In the genomic region with DNA sequence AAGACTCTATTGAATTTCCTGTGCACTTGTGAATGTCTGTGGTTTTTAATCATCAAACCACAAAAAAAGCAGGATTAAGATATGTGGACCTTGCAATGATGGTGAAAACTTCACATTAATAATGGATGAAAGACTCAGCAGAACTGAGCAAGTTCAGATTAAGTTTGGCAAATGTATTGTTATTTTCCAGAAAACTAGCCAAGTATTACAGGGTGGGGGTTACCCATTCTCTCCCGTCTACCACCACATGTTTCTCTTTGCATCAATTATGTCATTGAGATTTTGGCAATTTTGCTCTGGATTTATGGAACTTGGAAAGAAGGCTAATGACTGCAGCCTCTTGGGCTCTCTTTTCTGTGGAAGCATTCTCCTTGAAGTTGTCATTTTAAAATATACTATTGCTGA, we compare ENCODE assay signal across 1 cellular context.
TF ChIP-seq lines count a peak whose summit lies in the region.

No MANE protein-coding gene starts in this region.

TF ChIP-seq in WTC11, 78 proteins besides CTCF, POLR2A, EP300 and RAD21 (continued from another document):
- TF ChIP-seq, protein P1, sequence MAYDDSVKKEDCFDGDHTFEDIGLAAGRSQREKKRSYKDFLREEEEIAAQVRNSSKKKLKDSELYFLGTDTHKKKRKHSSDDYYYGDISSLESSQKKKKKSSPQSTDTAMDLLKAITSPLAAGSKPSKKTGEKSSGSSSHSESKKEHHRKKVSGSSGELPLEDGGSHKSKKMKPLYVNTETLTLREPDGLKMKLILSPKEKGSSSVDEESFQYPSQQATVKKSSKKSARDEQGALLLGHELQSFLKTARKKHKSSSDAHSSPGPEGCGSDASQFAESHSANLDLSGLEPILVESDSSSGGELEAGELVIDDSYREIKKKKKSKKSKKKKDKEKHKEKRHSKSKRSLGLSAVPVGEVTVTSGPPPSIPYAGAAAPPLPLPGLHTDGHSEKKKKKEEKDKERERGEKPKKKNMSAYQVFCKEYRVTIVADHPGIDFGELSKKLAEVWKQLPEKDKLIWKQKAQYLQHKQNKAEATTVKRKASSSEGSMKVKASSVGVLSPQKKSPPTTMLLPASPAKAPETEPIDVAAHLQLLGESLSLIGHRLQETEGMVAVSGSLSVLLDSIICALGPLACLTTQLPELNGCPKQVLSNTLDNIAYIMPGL (CRISPR knock-in tag; IDR thresholded peaks at IDR 0.05): no peak
- TF ChIP-seq, protein P2, sequence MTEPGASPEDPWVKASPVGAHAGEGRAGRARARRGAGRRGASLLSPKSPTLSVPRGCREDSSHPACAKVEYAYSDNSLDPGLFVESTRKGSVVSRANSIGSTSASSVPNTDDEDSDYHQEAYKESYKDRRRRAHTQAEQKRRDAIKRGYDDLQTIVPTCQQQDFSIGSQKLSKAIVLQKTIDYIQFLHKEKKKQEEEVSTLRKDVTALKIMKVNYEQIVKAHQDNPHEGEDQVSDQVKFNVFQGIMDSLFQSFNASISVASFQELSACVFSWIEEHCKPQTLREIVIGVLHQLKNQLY (CRISPR knock-in tag; IDR thresholded peaks at IDR 0.05): no peak
- no peak for TF ChIP-seq TEAD1 (CRISPR knock-in tag; IDR thresholded peaks at IDR 0.05)
- no peak for TF ChIP-seq CBFB (CRISPR knock-in tag; IDR thresholded peaks at IDR 0.05; ENCODE audit: low read depth)
- no peak for TF ChIP-seq FOXJ3 (CRISPR knock-in tag; IDR thresholded peaks at IDR 0.05; ENCODE audit: borderline replicate concordance)
- TF ChIP-seq ETV6 (CRISPR knock-in tag; IDR thresholded peaks at IDR 0.05): no peak
- TF ChIP-seq, protein P3, sequence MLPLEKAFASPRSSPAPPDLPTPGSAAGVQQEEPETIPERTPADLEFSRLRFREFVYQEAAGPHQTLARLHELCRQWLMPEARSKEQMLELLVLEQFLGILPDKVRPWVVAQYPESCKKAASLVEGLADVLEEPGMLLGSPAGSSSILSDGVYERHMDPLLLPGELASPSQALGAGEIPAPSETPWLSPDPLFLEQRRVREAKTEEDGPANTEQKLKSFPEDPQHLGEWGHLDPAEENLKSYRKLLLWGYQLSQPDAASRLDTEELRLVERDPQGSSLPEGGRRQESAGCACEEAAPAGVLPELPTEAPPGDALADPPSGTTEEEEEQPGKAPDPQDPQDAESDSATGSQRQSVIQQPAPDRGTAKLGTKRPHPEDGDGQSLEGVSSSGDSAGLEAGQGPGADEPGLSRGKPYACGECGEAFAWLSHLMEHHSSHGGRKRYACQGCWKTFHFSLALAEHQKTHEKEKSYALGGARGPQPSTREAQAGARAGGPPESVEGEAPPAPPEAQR (CRISPR knock-in tag; IDR thresholded peaks at IDR 0.05): no peak
- no peak for TF ChIP-seq SMAD4 (CRISPR knock-in tag; IDR thresholded peaks at IDR 0.05)
- TF ChIP-seq, protein P4, sequence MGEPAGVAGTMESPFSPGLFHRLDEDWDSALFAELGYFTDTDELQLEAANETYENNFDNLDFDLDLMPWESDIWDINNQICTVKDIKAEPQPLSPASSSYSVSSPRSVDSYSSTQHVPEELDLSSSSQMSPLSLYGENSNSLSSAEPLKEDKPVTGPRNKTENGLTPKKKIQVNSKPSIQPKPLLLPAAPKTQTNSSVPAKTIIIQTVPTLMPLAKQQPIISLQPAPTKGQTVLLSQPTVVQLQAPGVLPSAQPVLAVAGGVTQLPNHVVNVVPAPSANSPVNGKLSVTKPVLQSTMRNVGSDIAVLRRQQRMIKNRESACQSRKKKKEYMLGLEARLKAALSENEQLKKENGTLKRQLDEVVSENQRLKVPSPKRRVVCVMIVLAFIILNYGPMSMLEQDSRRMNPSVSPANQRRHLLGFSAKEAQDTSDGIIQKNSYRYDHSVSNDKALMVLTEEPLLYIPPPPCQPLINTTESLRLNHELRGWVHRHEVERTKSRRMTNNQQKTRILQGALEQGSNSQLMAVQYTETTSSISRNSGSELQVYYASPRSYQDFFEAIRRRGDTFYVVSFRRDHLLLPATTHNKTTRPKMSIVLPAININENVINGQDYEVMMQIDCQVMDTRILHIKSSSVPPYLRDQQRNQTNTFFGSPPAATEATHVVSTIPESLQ (CRISPR knock-in tag; IDR thresholded peaks at IDR 0.05): no peak
- TF ChIP-seq, protein P5, sequence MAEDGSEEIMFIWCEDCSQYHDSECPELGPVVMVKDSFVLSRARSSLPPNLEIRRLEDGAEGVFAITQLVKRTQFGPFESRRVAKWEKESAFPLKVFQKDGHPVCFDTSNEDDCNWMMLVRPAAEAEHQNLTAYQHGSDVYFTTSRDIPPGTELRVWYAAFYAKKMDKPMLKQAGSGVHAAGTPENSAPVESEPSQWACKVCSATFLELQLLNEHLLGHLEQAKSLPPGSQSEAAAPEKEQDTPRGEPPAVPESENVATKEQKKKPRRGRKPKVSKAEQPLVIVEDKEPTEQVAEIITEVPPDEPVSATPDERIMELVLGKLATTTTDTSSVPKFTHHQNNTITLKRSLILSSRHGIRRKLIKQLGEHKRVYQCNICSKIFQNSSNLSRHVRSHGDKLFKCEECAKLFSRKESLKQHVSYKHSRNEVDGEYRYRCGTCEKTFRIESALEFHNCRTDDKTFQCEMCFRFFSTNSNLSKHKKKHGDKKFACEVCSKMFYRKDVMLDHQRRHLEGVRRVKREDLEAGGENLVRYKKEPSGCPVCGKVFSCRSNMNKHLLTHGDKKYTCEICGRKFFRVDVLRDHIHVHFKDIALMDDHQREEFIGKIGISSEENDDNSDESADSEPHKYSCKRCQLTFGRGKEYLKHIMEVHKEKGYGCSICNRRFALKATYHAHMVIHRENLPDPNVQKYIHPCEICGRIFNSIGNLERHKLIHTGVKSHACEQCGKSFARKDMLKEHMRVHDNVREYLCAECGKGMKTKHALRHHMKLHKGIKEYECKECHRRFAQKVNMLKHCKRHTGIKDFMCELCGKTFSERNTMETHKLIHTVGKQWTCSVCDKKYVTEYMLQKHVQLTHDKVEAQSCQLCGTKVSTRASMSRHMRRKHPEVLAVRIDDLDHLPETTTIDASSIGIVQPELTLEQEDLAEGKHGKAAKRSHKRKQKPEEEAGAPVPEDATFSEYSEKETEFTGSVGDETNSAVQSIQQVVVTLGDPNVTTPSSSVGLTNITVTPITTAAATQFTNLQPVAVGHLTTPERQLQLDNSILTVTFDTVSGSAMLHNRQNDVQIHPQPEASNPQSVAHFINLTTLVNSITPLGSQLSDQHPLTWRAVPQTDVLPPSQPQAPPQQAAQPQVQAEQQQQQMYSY (CRISPR knock-in tag; IDR thresholded peaks at IDR 0.05): no peak
- TF ChIP-seq TEAD4 (CRISPR knock-in tag; IDR thresholded peaks at IDR 0.05): no peak
- TF ChIP-seq KAT7 (CRISPR knock-in tag; IDR thresholded peaks at IDR 0.05; ENCODE audit: borderline replicate concordance): no peak
- no peak for TF ChIP-seq ZNF416 (CRISPR knock-in tag; IDR thresholded peaks at IDR 0.05)
- TF ChIP-seq ATF1 (CRISPR knock-in tag; IDR thresholded peaks at IDR 0.05): no peak
